In the genomic region with DNA sequence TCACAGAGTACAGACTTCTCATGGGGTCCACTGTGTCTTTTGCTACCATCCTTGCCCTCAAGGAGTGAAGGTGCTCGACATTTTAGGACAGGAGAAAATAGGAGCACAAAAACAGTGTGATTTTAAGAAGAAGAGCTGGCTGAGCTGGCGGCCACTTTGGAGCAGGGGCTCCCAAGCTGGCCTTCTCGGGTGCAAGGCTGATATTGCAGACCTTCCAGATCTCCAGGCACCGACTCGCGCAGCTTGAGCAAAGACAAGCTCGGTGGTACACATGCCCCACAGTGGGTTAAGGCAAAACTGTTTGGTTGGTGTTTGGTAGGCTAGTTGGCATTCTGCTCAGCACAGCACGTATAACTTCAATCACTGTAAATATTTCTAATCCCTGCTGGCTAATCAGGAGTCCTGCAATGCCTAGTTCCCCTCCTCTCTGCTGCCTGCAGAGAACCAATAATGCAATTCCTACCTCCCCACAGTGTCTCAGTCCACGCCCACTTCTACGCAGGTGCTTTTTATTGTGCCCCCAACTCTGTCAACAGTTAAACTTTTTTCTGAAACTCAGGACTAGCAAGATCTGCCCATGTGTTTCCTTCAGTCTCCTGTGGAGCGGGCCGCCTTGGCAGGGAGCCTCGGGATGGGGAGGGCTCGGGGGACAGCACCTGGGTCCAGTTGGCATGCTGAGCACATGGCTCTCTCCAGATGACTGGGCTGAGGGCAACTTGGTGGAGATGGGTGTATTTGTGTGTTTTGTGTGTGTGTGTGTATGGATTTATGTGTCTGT, we compare ENCODE assay signal across 2 cellular contexts.
TF ChIP-seq lines count a peak whose summit lies in the region.

No MANE protein-coding gene starts in this region.

TF ChIP-seq in HEK293, 187 proteins besides CTCF, POLR2A, EP300 and RAD21 (continued from another document):
- TF ChIP-seq ZIC2 (tag by site-specific recombination; IDR thresholded peaks at IDR 0.05): peak; percentile 88

TF ChIP-seq in WTC11, 78 proteins besides CTCF, POLR2A, EP300 and RAD21 (continued from another document):
- TF ChIP-seq, protein P1, sequence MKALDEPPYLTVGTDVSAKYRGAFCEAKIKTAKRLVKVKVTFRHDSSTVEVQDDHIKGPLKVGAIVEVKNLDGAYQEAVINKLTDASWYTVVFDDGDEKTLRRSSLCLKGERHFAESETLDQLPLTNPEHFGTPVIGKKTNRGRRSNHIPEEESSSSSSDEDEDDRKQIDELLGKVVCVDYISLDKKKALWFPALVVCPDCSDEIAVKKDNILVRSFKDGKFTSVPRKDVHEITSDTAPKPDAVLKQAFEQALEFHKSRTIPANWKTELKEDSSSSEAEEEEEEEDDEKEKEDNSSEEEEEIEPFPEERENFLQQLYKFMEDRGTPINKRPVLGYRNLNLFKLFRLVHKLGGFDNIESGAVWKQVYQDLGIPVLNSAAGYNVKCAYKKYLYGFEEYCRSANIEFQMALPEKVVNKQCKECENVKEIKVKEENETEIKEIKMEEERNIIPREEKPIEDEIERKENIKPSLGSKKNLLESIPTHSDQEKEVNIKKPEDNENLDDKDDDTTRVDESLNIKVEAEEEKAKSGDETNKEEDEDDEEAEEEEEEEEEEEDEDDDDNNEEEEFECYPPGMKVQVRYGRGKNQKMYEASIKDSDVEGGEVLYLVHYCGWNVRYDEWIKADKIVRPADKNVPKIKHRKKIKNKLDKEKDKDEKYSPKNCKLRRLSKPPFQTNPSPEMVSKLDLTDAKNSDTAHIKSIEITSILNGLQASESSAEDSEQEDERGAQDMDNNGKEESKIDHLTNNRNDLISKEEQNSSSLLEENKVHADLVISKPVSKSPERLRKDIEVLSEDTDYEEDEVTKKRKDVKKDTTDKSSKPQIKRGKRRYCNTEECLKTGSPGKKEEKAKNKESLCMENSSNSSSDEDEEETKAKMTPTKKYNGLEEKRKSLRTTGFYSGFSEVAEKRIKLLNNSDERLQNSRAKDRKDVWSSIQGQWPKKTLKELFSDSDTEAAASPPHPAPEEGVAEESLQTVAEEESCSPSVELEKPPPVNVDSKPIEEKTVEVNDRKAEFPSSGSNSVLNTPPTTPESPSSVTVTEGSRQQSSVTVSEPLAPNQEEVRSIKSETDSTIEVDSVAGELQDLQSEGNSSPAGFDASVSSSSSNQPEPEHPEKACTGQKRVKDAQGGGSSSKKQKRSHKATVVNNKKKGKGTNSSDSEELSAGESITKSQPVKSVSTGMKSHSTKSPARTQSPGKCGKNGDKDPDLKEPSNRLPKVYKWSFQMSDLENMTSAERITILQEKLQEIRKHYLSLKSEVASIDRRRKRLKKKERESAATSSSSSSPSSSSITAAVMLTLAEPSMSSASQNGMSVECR (CRISPR knock-in tag; IDR thresholded peaks at IDR 0.05; ENCODE audit: borderline replicate concordance): no peak
- TF ChIP-seq, protein P2, sequence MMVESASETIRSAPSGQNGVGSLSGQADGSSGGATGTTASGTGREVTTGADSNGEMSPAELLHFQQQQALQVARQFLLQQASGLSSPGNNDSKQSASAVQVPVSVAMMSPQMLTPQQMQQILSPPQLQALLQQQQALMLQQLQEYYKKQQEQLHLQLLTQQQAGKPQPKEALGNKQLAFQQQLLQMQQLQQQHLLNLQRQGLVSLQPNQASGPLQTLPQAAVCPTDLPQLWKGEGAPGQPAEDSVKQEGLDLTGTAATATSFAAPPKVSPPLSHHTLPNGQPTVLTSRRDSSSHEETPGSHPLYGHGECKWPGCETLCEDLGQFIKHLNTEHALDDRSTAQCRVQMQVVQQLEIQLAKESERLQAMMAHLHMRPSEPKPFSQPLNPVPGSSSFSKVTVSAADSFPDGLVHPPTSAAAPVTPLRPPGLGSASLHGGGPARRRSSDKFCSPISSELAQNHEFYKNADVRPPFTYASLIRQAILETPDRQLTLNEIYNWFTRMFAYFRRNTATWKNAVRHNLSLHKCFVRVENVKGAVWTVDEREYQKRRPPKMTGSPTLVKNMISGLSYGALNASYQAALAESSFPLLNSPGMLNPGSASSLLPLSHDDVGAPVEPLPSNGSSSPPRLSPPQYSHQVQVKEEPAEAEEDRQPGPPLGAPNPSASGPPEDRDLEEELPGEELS (CRISPR knock-in tag; IDR thresholded peaks at IDR 0.05): no peak
- TF ChIP-seq CBFB (CRISPR knock-in tag; IDR thresholded peaks at IDR 0.05; ENCODE audit: low read depth): no peak
- no peak for TF ChIP-seq CREM (CRISPR knock-in tag; IDR thresholded peaks at IDR 0.05)
- no peak for TF ChIP-seq NR2C2 (CRISPR knock-in tag; IDR thresholded peaks at IDR 0.05)
- no peak for TF ChIP-seq FOXJ3 (CRISPR knock-in tag; IDR thresholded peaks at IDR 0.05; ENCODE audit: borderline replicate concordance)
- TF ChIP-seq CREB1 (CRISPR knock-in tag; IDR thresholded peaks at IDR 0.05): no peak
- TF ChIP-seq NFATC4 (CRISPR knock-in tag; IDR thresholded peaks at IDR 0.05): no peak
